ENCODE assay signal across 10 cellular contexts in genomic region chr17:35254107-35254802, GRCh38. TPM values are rescaled to one million over a fixed set of nuclear protein-coding genes. Genes with fewer than 3 reads are reported as not detected.
DNase-seq lines count a peak whose midpoint lies in the region; ATAC-seq and TF ChIP-seq lines count a peak whose summit lies in the region.
"Had no signal": no experiment of that assay in that cellular context is flagged by ENCODE, and none has a peak within 500 bp of the region (broad histone marks: within the 10 kb centered on the region; RNA-seq: fewer than 3 reads in every experiment).

No MANE protein-coding gene starts in this region.

- H3K4me3 ChIP-seq in brain microvascular endothelial cell (ENCODE audit: low read depth, low read length) (no peak overlapping the region), left lung (no peak overlapping the region)

- H3K9me3 Mint-ChIP-seq in activated T-cell treated with anti-CD3 and anti-CD28 coated beads, Interleukin-2, amount 50 U/mL, for 24 hours: no peaks in the 10 kb centered on the region
- H3K9me3 Mint-ChIP-seq: activated B cell treated with CpG ODN at 0.5 μM for 24 hours had no signal

- peaks cover 87% of the 10 kb centered on the region for H3K4me1 Mint-ChIP-seq in activated T-cell treated with anti-CD3 and anti-CD28 coated beads, Interleukin-2, amount 50 U/mL, for 24 hours (ENCODE audit: low read depth)

- H3K36me3 ChIP-seq in brain microvascular endothelial cell (replicated peaks): peaks cover 12% of the 10 kb centered on the region
- peaks cover 0 to 10% of the 10 kb centered on the region in 2 donors for H3K36me3 ChIP-seq in left lung

- H3K27me3 Mint-ChIP-seq in activated T-cell treated with anti-CD3 and anti-CD28 coated beads, Interleukin-2, amount 50 U/mL, for 24 hours: no peaks in the 10 kb centered on the region
- H3K27me3 Mint-ChIP-seq: activated B cell treated with CpG ODN at 0.5 μM for 24 hours had no signal

- in situ Hi-C loops in brain microvascular endothelial cell (cut with HindIII; ENCODE audit: low pct_ligation_motif_present, low sequenced_read_pairs): no loop called here

- peaks cover 16 to 82% of the 10 kb centered on the region in 2 donors for H3K4me1 ChIP-seq in left lung

- peak overlapping the region; percentile 35 for H3K27ac ChIP-seq in brain microvascular endothelial cell
- peak overlapping the region; percentile 59 to 76 for H3K27ac ChIP-seq in left lung

- DNase-seq in activated T-cell treated with anti-CD3 and anti-CD28 coated beads, Interleukin-2, amount 50 U/mL, for 24 hours: no peak
- DNase-seq in activated T-cell treated with anti-CD3 and anti-CD28 coated beads, Interleukin-2, amount 50 U/mL, for 1 hour: no peak
- peak; percentile 87 for DNase-seq in brain microvascular endothelial cell
- peak in 1 of 2 donors; percentile 54 for DNase-seq in left lung
- peak; percentile 82 for DNase-seq in ureter (ENCODE audit: low spot score)
- DNase-seq in COLO668 (lab: John Stamatoyannopoulos, UW; ENCODE audit: unreplicated experiment): no peak
- no peak for DNase-seq in activated CD4-positive, alpha-beta T cell treated with anti-CD3 and anti-CD28 coated beads for 1 hour
- no peak for DNase-seq in stimulated activated CD8-positive, alpha-beta memory T cell treated with anti-CD3 and anti-CD28 coated beads, Interleukin-4, amount 100 ng/mL, for 48 hours
- DNase-seq: activated B cell treated with CpG ODN at 0.5 μM for 24 hours, DND-41 had no signal

- intact Hi-C loops in left lung (cut with DNase I): no loop called here

- H3K9me3 ChIP-seq in left lung: no peaks in the 10 kb centered on the region

- H3K4me3 Mint-ChIP-seq in activated T-cell treated with anti-CD3 and anti-CD28 coated beads, Interleukin-2, amount 50 U/mL, for 24 hours: no peak overlapping the region
- H3K4me3 Mint-ChIP-seq: activated B cell treated with CpG ODN at 0.5 μM for 24 hours had no signal

- TF ChIP-seq CTCF in brain microvascular endothelial cell (IDR thresholded peaks at IDR 0.05; ENCODE audit: low read depth, low read length, missing control alignments): no peak
- no peak for TF ChIP-seq CTCF in left lung (IDR thresholded peaks at IDR 0.05)

- ATAC-seq in left lung: peak; percentile 88

- H3K36me3 Mint-ChIP-seq in activated T-cell treated with anti-CD3 and anti-CD28 coated beads, Interleukin-2, amount 50 U/mL, for 24 hours (ENCODE audit: low read depth): peaks cover 48% of the 10 kb centered on the region

- no peaks in the 10 kb centered on the region for H3K27me3 ChIP-seq in brain microvascular endothelial cell (replicated peaks)
- no peaks in the 10 kb centered on the region for H3K27me3 ChIP-seq in left lung

- H3K27ac Mint-ChIP-seq in activated T-cell treated with anti-CD3 and anti-CD28 coated beads, Interleukin-2, amount 50 U/mL, for 24 hours: peak overlapping the region; percentile 47
- H3K27ac Mint-ChIP-seq: activated B cell treated with CpG ODN at 0.5 μM for 24 hours had no signal

RNA-seq across cellular contexts. Expression of gene SLFN5, which starts 11.4 kb away (rescaled TPM):
- total RNA-seq in left lung (10 to 100 TPM; 51.3 to 67.5 TPM), ureter (69.9 TPM)

Comparison
In these comparisons a context has a peak if more than half of its experiments do, and no peak if none do; other contexts are left out.
1. DNase-seq: peak in brain microvascular endothelial cell (single experiment) and ureter (single experiment); none in activated T-cell treated with anti-CD3 and anti-CD28 coated beads, Interleukin-2, amount 50 U/mL, for 24 hours (single experiment), activated T-cell treated with anti-CD3 and anti-CD28 coated beads, Interleukin-2, amount 50 U/mL, for 1 hour (single experiment), COLO668 (single experiment), activated CD4-positive, alpha-beta T cell treated with anti-CD3 and anti-CD28 coated beads for 1 hour (single experiment) and stimulated activated CD8-positive, alpha-beta memory T cell treated with anti-CD3 and anti-CD28 coated beads, Interleukin-4, amount 100 ng/mL, for 48 hours (single experiment).